Comparison of ENCODE assay signal across 3 cellular contexts in genomic region chr1:1533894-1534291, GRCh38. TPM values are rescaled to one million over a fixed set of nuclear protein-coding genes. Genes with fewer than 3 reads are reported as not detected.
"Had no signal": no experiment of that assay in that cellular context is flagged by ENCODE, and none has a peak within 500 bp of the region (broad histone marks: within the 10 kb centered on the region; RNA-seq: fewer than 3 reads in every experiment).

No MANE protein-coding gene starts in this region.

RNA-seq across cellular contexts. Expression of gene TMEM240, which starts 6.5 kb away (rescaled TPM):
- total RNA-seq: activated CD4-positive, alpha-beta T cell treated with anti-CD3 and anti-CD28 coated beads, Interleukin-2, amount 10 ng/mL, durations not matched to agents 24 days and 14 days; ascending aorta; esophagus mucosa had no signal
